Comparison of ENCODE assay signal across 21 cellular contexts in genomic region chr14:64518229-64518628, GRCh38. TPM values are rescaled to one million over a fixed set of nuclear protein-coding genes. Genes with fewer than 3 reads are reported as not detected.
DNase-seq lines count a peak whose midpoint lies in the region; ATAC-seq and TF ChIP-seq lines count a peak whose summit lies in the region.
"Had no signal": no experiment of that assay in that cellular context is flagged by ENCODE, and none has a peak within 500 bp of the region (broad histone marks: within the 10 kb centered on the region; RNA-seq: fewer than 3 reads in every experiment).

No MANE protein-coding gene starts in this region.

- H3K4me2 ChIP-seq in KMS-11 = peak overlapping the region; percentile 72
- H3K4me2 ChIP-seq: A549, SK-N-SH had no signal

- H3K9me3 ChIP-seq in prostate gland = no peaks in the 10 kb centered on the region
- H3K9me3 ChIP-seq: A549, BE2C, SK-N-SH had no signal

- H3K36me3 Mint-ChIP-seq in chondrocyte (ENCODE audit: low read depth) = no peaks in the 10 kb centered on the region

- H3K36me3 ChIP-seq in KMS-11 (ENCODE audit: insufficient read depth) (no peaks in the 10 kb centered on the region; the same call in 1 of the 2 replicates), prostate gland (no peaks in the 10 kb centered on the region)

- no peak overlapping the region for H2AFZ ChIP-seq in KMS-11 (ENCODE audit: low read depth)

- H3K27ac ChIP-seq in KMS-11 = peak overlapping the region; percentile 91
- H3K27ac ChIP-seq in prostate gland = peak overlapping the region; percentile 59 to 65
- H3K27ac ChIP-seq: A549 had no signal

- H3K27ac Mint-ChIP-seq in chondrocyte (ENCODE audit: unreplicated experiment) = peak overlapping the region; percentile 1

- peak; percentile 21 for DNase-seq in NCI-H510A treated with DMSO at 0.1 percent for 48 hours (lab: John Stamatoyannopoulos, UW)
- no peak for DNase-seq in NCI-H510A (lab: John Stamatoyannopoulos, UW)
- no peak for DNase-seq in chondrocyte (ENCODE audit: low spot score)
- no peak for DNase-seq in prostate gland (ENCODE audit: low spot score)
- DNase-seq in GM20000 (ENCODE audit: low spot score) = no peak
- no peak for DNase-seq in occipital lobe (lab: John Stamatoyannopoulos, UW)
- DNase-seq: BE2C; CD4-positive, CD25-positive, alpha-beta regulatory T cell; DMS79; H7; Kasumi-1; NCI-H1048; NCI-H1417 treated with DMSO at 0.1 percent for 48 hours; NCI-H187; NCI-H446; SIG-M5; SK-N-SH had no signal

- H3K9ac ChIP-seq in KMS-11 = peak overlapping the region; percentile 32; the same call in 1 of the 2 replicates
- H3K9ac ChIP-seq: SK-N-SH had no signal

- intact Hi-C loops in prostate gland (cut with DNase I) = loop anchor here (10.0 kb wide), 1 partner anchor 173 kb away; no protein-coding TSS in a partner anchor

- no peak overlapping the region for H3K4me3 ChIP-seq in KMS-11 (IDR thresholded peaks at IDR 0.05; ENCODE audit: insufficient read depth, low read depth, low read length)
- H3K4me3 ChIP-seq in prostate gland = no peak overlapping the region
- H3K4me3 ChIP-seq: A549 had no signal

- no peak for ATAC-seq in GM19463 (IDR thresholded peaks at IDR 0.05; ENCODE audit: unreplicated experiment)
- ATAC-seq: A549, Panc1 had no signal

- H3K27me3 ChIP-seq in KMS-11 (ENCODE audit: insufficient read depth, low read depth) = no peaks in the 10 kb centered on the region
- no peaks in the 10 kb centered on the region for H3K27me3 ChIP-seq in prostate gland (replicated peaks; ENCODE audit: insufficient read depth)
- H3K27me3 ChIP-seq: BE2C had no signal

- no peaks in the 10 kb centered on the region for H3K9me3 Mint-ChIP-seq in chondrocyte (ENCODE audit: low read depth)
- H3K9me3 Mint-ChIP-seq: CD4-positive, CD25-positive, alpha-beta regulatory T cell had no signal

- peaks cover 28% of the 10 kb centered on the region for H3K4me1 Mint-ChIP-seq in chondrocyte (ENCODE audit: low read depth)

- H4K20me1 ChIP-seq in KMS-11 (ENCODE audit: insufficient read depth) = no peaks in the 10 kb centered on the region

- peaks cover 84% of the 10 kb centered on the region for H3K79me2 ChIP-seq in KMS-11 (ENCODE audit: insufficient read depth, low read depth)

- H3K4me3 Mint-ChIP-seq in chondrocyte (ENCODE audit: unreplicated experiment) = no peak overlapping the region

- no peak for TF ChIP-seq POLR2A in prostate gland (IDR thresholded peaks at IDR 0.05)

- 70% methylated on average over 4 of the region's 4 CpGs for WGBS in prostate gland

- H3K4me1 ChIP-seq in KMS-11 (ENCODE audit: low read depth, poor library complexity, severe bottlenecking) = peaks cover 85% of the 10 kb centered on the region
- H3K4me1 ChIP-seq in prostate gland (replicated peaks) = peaks cover 17% of the 10 kb centered on the region

- H3K27me3 Mint-ChIP-seq in chondrocyte (ENCODE audit: low read depth) = no peaks in the 10 kb centered on the region
- H3K27me3 Mint-ChIP-seq: CD4-positive, CD25-positive, alpha-beta regulatory T cell had no signal

- TF ChIP-seq CTCF in KMS-11 (conservative IDR thresholded peaks at IDR 0.05; ENCODE audit: low read depth, low read length) (no peak), chondrocyte (IDR thresholded peaks at IDR 0.05) (no peak), prostate gland (IDR thresholded peaks at IDR 0.05) (no peak), GM20000 (IDR thresholded peaks at IDR 0.05; ENCODE audit: extremely low read depth, missing control alignments) (no peak)

RNA-seq across cellular contexts. Expression of gene ZBTB1, which starts 13.7 kb away (rescaled TPM):
- 48.5 to 49.9 TPM (median 49.3 TPM) in 3 replicates for total RNA-seq in chondrocyte
- 10 to 100 TPM; 56.5 to 74.3 TPM for total RNA-seq in prostate gland
- 47.6 TPM for total RNA-seq in occipital lobe

RNA-seq across cellular contexts. Expression of gene ZBTB25, which starts 14.6 kb away (rescaled TPM):
- 9.3 to 12.1 TPM (median 9.7 TPM) in 3 replicates for total RNA-seq in chondrocyte
- 10 to 100 TPM; 10.2 to 20.2 TPM for total RNA-seq in prostate gland
- 17.2 TPM for total RNA-seq in occipital lobe

RNA-seq across cellular contexts. Expression of gene HSPA2, which starts 22.3 kb away (rescaled TPM):
- 1.2 to 3.2 TPM (median 1.7 TPM) in 3 replicates for total RNA-seq in chondrocyte
- 10 to 100 TPM; 35.9 to 59.9 TPM for total RNA-seq in prostate gland
- 7.6 TPM for total RNA-seq in occipital lobe

RNA-seq across cellular contexts. Expression of gene PPP1R36, which starts 31.5 kb away (rescaled TPM):
- total RNA-seq in chondrocyte = 0.72 to 1.1 TPM (median 1.0 TPM) in 3 replicates
- total RNA-seq in prostate gland = 1 to 10 TPM; 2.0 to 8.6 TPM
- total RNA-seq in occipital lobe = 1.4 TPM
- total RNA-seq: CD4-positive, CD25-positive, alpha-beta regulatory T cell had no signal

RNA-seq across cellular contexts. Expression of gene AKAP5, which starts 52.9 kb away (rescaled TPM):
- total RNA-seq in chondrocyte (4.2 to 9.0 TPM (median 4.3 TPM) in 3 replicates), prostate gland (under 1 TPM; 0.51 to 0.82 TPM), occipital lobe (31.7 TPM)
